21 cellular contexts compared by ENCODE assay signal in the genomic region with DNA sequence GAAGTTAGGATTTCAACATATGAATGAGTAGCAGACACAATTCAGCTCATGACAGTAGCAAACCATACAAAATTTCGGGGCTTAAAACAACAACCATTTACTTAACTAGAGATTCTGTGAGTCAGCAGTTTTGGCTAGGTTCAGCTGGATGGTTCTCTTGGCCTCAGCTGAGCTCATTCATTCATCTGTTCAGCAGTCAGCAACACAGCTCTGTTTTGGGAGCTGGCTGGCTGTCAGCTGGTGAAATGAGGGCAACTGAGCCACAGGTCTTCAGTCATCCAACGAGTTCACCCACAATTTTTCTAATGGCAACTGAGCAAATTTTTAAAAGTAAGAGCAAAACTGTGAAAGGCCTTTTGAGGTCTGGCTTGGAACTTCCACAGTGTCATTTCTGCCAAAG.
"Had no signal": no experiment of that assay in that cellular context is flagged by ENCODE, and none has a peak within 500 bp of the region (broad histone marks: within the 10 kb centered on the region; RNA-seq: fewer than 3 reads in every experiment).

No MANE protein-coding gene starts in this region.

- H3K4me3 Mint-ChIP-seq: activated B cell treated with CpG ODN at 0.5 μM for 24 hours; activated CD8-positive, alpha-beta T cell treated with anti-CD3 and anti-CD28 coated beads, Interleukin-2, amount 10 ng/mL, durations not matched to agents 7 days and 5 days; natural killer cell; T-helper 17 cell had no signal

- H3K9me3 ChIP-seq: tibial artery, uterus had no signal

- H3K4me1 ChIP-seq: heart left ventricle, tibial artery, uterus had no signal

- FAIRE-seq: frontal cortex, small intestine had no signal

- ATAC-seq: activated CD8-positive, alpha-beta T cell treated with anti-CD3 and anti-CD28 coated beads, Interleukin-2, amount 10 ng/mL, durations not matched to agents 7 days and 5 days; activated naive CD4-positive, alpha-beta T cell treated with anti-CD3 and anti-CD28 coated beads, Interleukin-2, amount 50 U/mL, for 72 hours; heart left ventricle; left lobe of liver; natural killer cell; right cardiac atrium; T-helper 17 cell had no signal

- H3K36me3 ChIP-seq: heart left ventricle, tibial artery, uterus had no signal

- H3K27me3 ChIP-seq: heart left ventricle, tibial artery, uterus had no signal

- H3K4me3 ChIP-seq: heart left ventricle, tibial artery, uterus had no signal

- H3K27ac ChIP-seq: heart left ventricle, tibial artery, uterus had no signal

- DNase-seq: activated B cell treated with CpG ODN at 0.5 μM for 24 hours; activated CD4-positive, alpha-beta T cell treated with anti-CD3 and anti-CD28 coated beads for 48 hours; activated CD8-positive, alpha-beta memory T cell treated with anti-CD3 and anti-CD28 coated beads, Interleukin-2, amount 50 U/mL, for 4 hours; activated CD8-positive, alpha-beta T cell treated with anti-CD3 and anti-CD28 coated beads, Interleukin-2, amount 10 ng/mL, durations not matched to agents 7 days and 5 days; activated gamma-delta T cell; activated T-cell treated with anti-CD3 and anti-CD28 coated beads, Interleukin-2, amount 50 U/mL, for 48 hours; cortex of kidney; effector CD8-positive, alpha-beta T cell; heart left ventricle; islet precursor cell; natural killer cell; right cardiac atrium; small intestine; stimulated activated CD4-positive, alpha-beta T cell treated with anti-CD3 and anti-CD28 coated beads, Interleukin-4, amount 100 ng/mL, for 24 hours; stimulated activated naive CD4-positive, alpha-beta T cell; T-helper 17 cell; tibial artery; uterus had no signal

- H3K4me1 Mint-ChIP-seq: activated B cell treated with CpG ODN at 0.5 μM for 24 hours, natural killer cell, T-helper 17 cell had no signal

- H3K27ac Mint-ChIP-seq: activated B cell treated with CpG ODN at 0.5 μM for 24 hours; activated CD8-positive, alpha-beta T cell treated with anti-CD3 and anti-CD28 coated beads, Interleukin-2, amount 10 ng/mL, durations not matched to agents 7 days and 5 days; activated naive CD4-positive, alpha-beta T cell treated with anti-CD3 and anti-CD28 coated beads, Interleukin-2, amount 50 U/mL, for 72 hours; natural killer cell; T-helper 17 cell had no signal

- H3K27me3 Mint-ChIP-seq: activated B cell treated with CpG ODN at 0.5 μM for 24 hours, T-helper 17 cell had no signal
